Comparison of ENCODE assay signal across 1 cellular context in genomic region chr16:85216522-85217375, GRCh38.
TF ChIP-seq lines count a peak whose summit lies in the region.

No MANE protein-coding gene starts in this region.

TF ChIP-seq in H1, 55 proteins besides CTCF, POLR2A, EP300 and RAD21:
- no peak for TF ChIP-seq ZNF274 (IDR thresholded peaks at IDR 0.05; ENCODE audit: borderline replicate concordance, extremely low read depth, low read length)
- no peak for TF ChIP-seq CTBP2 (IDR thresholded peaks at IDR 0.05; ENCODE audit: borderline replicate concordance, insufficient read depth, insufficient read length, low read length)
- TF ChIP-seq KDM5A (IDR thresholded peaks at IDR 0.05; ENCODE audit: low read length): no peak
- TF ChIP-seq BACH1 (IDR thresholded peaks at IDR 0.05; ENCODE audit: low read length): no peak
- TF ChIP-seq RNF2 (IDR thresholded peaks at IDR 0.05; ENCODE audit: borderline replicate concordance, low read depth, low read length, missing control alignments, poor library complexity, severe bottlenecking): no peak
- TF ChIP-seq SIN3A (conservative IDR thresholded peaks at IDR 0.05 in 1 of 2, IDR thresholded peaks at IDR 0.05 in 1 of 2; ENCODE audit: low read depth in 1 of 2, low read length in 2 of 2): no peak
- TF ChIP-seq CBX8 (IDR thresholded peaks at IDR 0.05; ENCODE audit: borderline replicate concordance, low read depth, low read length): no peak
- no peak for TF ChIP-seq HDAC6 (IDR thresholded peaks at IDR 0.05; ENCODE audit: low read depth, low read length)
- no peak for TF ChIP-seq GABPA (IDR thresholded peaks at IDR 0.05; ENCODE audit: borderline replicate concordance, insufficient read depth, low read length)
- no peak for TF ChIP-seq POU5F1 (IDR thresholded peaks at IDR 0.05; ENCODE audit: low read depth, low read length)
- no peak for TF ChIP-seq NANOG (IDR thresholded peaks at IDR 0.05; ENCODE audit: insufficient read depth, low read depth, low read length, poor library complexity, severe bottlenecking)
- TF ChIP-seq YY1 (IDR thresholded peaks at IDR 0.05; ENCODE audit: low read depth, low read length): no peak
- TF ChIP-seq SUZ12 (IDR thresholded peaks at IDR 0.05; ENCODE audit: low read length): no peak
- TF ChIP-seq EGR1 (IDR thresholded peaks at IDR 0.05; ENCODE audit: borderline replicate concordance, low read depth, low read length): no peak
- TF ChIP-seq MAX (IDR thresholded peaks at IDR 0.05): no peak
- no peak for TF ChIP-seq TEAD4 (IDR thresholded peaks at IDR 0.05; ENCODE audit: low read depth, low read length)
- no peak for TF ChIP-seq SAP30 (IDR thresholded peaks at IDR 0.05; ENCODE audit: insufficient read depth, insufficient replicate concordance, low read length)
- no peak for TF ChIP-seq EZH2 (IDR thresholded peaks at IDR 0.05; ENCODE audit: low read depth, low read length, severe bottlenecking)
- no peak for TF ChIP-seq RBBP5 (IDR thresholded peaks at IDR 0.05; ENCODE audit: borderline replicate concordance, low read depth, low read length)
TF ChIP-seq in H1: peak in this region for 0.
